In the genomic region with DNA sequence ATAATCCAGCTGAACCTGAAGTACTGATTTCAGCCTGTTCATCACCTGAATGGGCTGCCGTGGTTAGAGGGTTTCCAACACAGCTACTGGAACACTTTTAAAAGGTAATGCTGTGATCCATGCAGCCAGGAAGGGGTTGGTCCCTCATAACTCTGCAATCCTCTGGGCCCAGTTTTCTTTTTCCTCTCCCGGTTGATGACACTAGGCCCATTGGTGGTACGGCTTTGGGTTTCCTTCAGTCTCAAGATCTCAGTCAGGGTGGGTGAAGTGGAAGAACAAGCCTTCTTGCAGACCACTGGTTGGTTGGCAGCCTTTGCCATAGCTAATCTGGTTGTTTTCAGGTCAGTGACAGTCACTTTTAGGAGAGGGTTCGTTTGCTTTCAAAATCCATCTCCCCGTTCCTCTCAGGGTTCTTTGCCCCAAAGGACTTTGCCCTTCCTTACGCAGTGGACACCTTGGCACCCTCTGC, we compare ENCODE assay signal across 8 cellular contexts. TPM values are rescaled to one million over a fixed set of nuclear protein-coding genes. Genes with fewer than 3 reads are reported as not detected.
A peak's percentile ranks its signal among the peaks of the same experiment; 100 is the strongest.
DNase-seq lines count a peak whose midpoint lies in the region; ATAC-seq and TF ChIP-seq lines count a peak whose summit lies in the region.

No MANE protein-coding gene starts in this region.

- ATAC-seq in GM18511 (IDR thresholded peaks at IDR 0.05; ENCODE audit: unreplicated experiment), result peak; percentile 10
- peak; percentile 11 for ATAC-seq in HG03139 (IDR thresholded peaks at IDR 0.05; ENCODE audit: unreplicated experiment)
- no peak for ATAC-seq in GM18519 (IDR thresholded peaks at IDR 0.05; ENCODE audit: low FRiP score, unreplicated experiment)

- no peaks in the 10 kb centered on the region for H3K9me3 ChIP-seq in left ventricle myocardium inferior (replicated peaks)

- H3K4me1 ChIP-seq in left ventricle myocardium inferior, result peaks cover 32% of the 10 kb centered on the region

- no peaks in the 10 kb centered on the region for H3K36me3 Mint-ChIP-seq in activated CD4-positive, alpha-beta memory T cell treated with anti-CD3 and anti-CD28 coated beads for 36 hours

- CTCF ChIA-PET in activated CD4-positive, alpha-beta memory T cell treated with anti-CD3 and anti-CD28 coated beads for 36 hours (lab: Charles Lee), result interaction anchor here (1.0 to 1.4 kb wide), 3 partner anchors 56 to 494 kb away, joined by 3 read pairs; a partner anchor contains a TSS

- peak overlapping the region; percentile 100 for H3K4me3 Mint-ChIP-seq in activated CD4-positive, alpha-beta memory T cell treated with anti-CD3 and anti-CD28 coated beads for 36 hours

- H3K27ac ChIP-seq in 22Rv1 (peak overlapping the region; percentile 70), left ventricle myocardium inferior (replicated peaks) (peak overlapping the region; percentile 80), skin epidermis (peak overlapping the region in 20 of 21 experiments; percentile 59 to 94 (median 88))

- H3K36me3 ChIP-seq in left ventricle myocardium inferior, result no peaks in the 10 kb centered on the region

- no peaks in the 10 kb centered on the region for H3K27me3 Mint-ChIP-seq in activated CD4-positive, alpha-beta memory T cell treated with anti-CD3 and anti-CD28 coated beads for 36 hours

- peak overlapping the region; percentile 85 for H3K4me3 ChIP-seq in left ventricle myocardium inferior
- H3K4me3 ChIP-seq in skin epidermis, result peak overlapping the region; percentile 58 to 98 (median 90)

- DNase-seq in activated CD4-positive, alpha-beta memory T cell treated with anti-CD3 and anti-CD28 coated beads for 36 hours, result no peak
- no peak for DNase-seq in left ventricle myocardium inferior
- DNase-seq in ureter (ENCODE audit: low spot score), result no peak

- intact Hi-C loops in activated CD4-positive, alpha-beta memory T cell treated with anti-CD3 and anti-CD28 coated beads for 36 hours (cut with micrococcal nuclease), result loop anchor here (10.0 kb wide), 1 partner anchor 486 kb away; no protein-coding TSS in a partner anchor
- intact Hi-C loops in left ventricle myocardium inferior (cut with micrococcal nuclease), result no loop called here

- TF ChIP-seq CTCF in 22Rv1 (IDR thresholded peaks at IDR 0.05) (no peak), left ventricle myocardium inferior (IDR thresholded peaks at IDR 0.05; ENCODE audit: borderline replicate concordance) (no peak)

- POLR2A ChIA-PET in activated CD4-positive, alpha-beta memory T cell treated with anti-CD3 and anti-CD28 coated beads for 36 hours (lab: Charles Lee), result interaction anchor here (0.6 to 1.6 kb wide), 5 partner anchors 29 to 474 kb away, joined by 3 to 12 read pairs (median 3); a partner anchor contains a TSS

- H3K27ac Mint-ChIP-seq in activated CD4-positive, alpha-beta memory T cell treated with anti-CD3 and anti-CD28 coated beads for 36 hours, result peak overlapping the region; percentile 82

- no peaks in the 10 kb centered on the region for H3K27me3 ChIP-seq in left ventricle myocardium inferior (ENCODE audit: low read depth)

- no peaks in the 10 kb centered on the region for H3K9me3 Mint-ChIP-seq in activated CD4-positive, alpha-beta memory T cell treated with anti-CD3 and anti-CD28 coated beads for 36 hours

- H3K4me1 Mint-ChIP-seq in activated CD4-positive, alpha-beta memory T cell treated with anti-CD3 and anti-CD28 coated beads for 36 hours (ENCODE audit: low read depth), result peaks cover 18% of the 10 kb centered on the region

RNA-seq across cellular contexts. Expression of gene SLC35A3, which starts 0.5 kb away (rescaled TPM):
- total RNA-seq in activated CD4-positive, alpha-beta memory T cell treated with anti-CD3 and anti-CD28 coated beads for 36 hours, result 10 to 100 TPM; 16.5 to 18.3 TPM
- total RNA-seq in left ventricle myocardium inferior, result 7.7 TPM
- total RNA-seq in ureter, result 39.5 TPM
